ENCODE assay signal across 39 cellular contexts in the genomic region with DNA sequence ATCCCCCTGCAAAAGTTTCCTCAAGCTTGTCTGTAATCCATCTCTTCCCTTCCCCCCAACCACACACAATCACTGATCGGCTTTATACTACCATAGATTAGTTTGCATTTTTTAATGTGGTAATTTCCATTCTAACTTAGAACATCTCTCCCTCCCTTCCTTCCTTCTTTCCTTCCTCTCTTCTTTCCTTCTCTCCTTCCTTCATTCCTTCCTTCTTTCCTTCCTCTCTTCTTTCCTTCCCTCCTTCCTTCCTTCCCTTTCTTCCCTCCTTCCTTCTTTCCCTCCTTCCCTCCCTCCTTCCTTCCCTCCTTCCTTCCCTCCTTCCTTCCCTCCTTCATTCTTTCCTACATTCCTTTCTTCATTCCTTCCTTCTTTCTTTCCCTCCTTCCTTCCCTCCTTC.
"Had no signal": no experiment of that assay in that cellular context is flagged by ENCODE, and none has a peak within 500 bp of the region (broad histone marks: within the 10 kb centered on the region; RNA-seq: fewer than 3 reads in every experiment).

No MANE protein-coding gene starts in this region.

- H3K27me3 ChIP-seq: adrenal gland, ascending aorta, body of pancreas, brain microvascular endothelial cell, breast epithelium, colonic mucosa had no signal

- H3K4me3 Mint-ChIP-seq: activated naive CD4-positive, alpha-beta T cell treated with anti-CD3 and anti-CD28 coated beads for 36 hours; activated naive CD4-positive, alpha-beta T cell treated with anti-CD3 and anti-CD28 coated beads, Interleukin-2, amount 10 ng/mL, durations not matched to agents 7 days and 5 days; activated naive CD4-positive, alpha-beta T cell treated with anti-CD3 and anti-CD28 coated beads, Interleukin-2, amount 50 U/mL, for 24 hours; activated naive CD8-positive, alpha-beta T cell; activated naive CD8-positive, alpha-beta T cell treated with anti-CD3 and anti-CD28 coated beads for 36 hours; activated naive CD8-positive, alpha-beta T cell treated with anti-CD3 and anti-CD28 coated beads, Interleukin-2, amount 10 ng/mL, durations not matched to agents 7 days and 5 days; activated naive CD8-positive, alpha-beta T cell treated with anti-CD3 and anti-CD28 coated beads, Interleukin-2, amount 50 U/mL, for 24 hours; activated T-cell treated with anti-CD3 and anti-CD28 coated beads, Interleukin-2, amount 50 U/mL, for 72 hours; activated T-helper 1 cell treated with anti-CD3 and anti-CD28 coated beads, Interleukin-12 subunit alpha, Interleukin-12 subunit beta, Interleukin-2, Interleukin-4 antibody, amounts not matched to agents 30 ng/mL and 10 ng/mL and 1 ng/mL, durations not matched to agents 14 hours and 24 hours and 36 hours; activated T-helper 17 cell treated with anti-CD3 and anti-CD28 coated beads, Interleukin-2, amount 50 U/mL, for 72 hours; brain; central memory CD8-positive, alpha-beta T cell had no signal

- ATAC-seq: activated naive CD4-positive, alpha-beta T cell treated with anti-CD3 and anti-CD28 coated beads, Interleukin-2, amount 50 U/mL, for 72 hours; activated naive CD8-positive, alpha-beta T cell treated with anti-CD3 and anti-CD28 coated beads, Interleukin-2, amount 50 U/mL, for 24 hours; activated T-cell treated with anti-CD3 and anti-CD28 coated beads, Interleukin-2, amount 50 U/mL, for 72 hours; activated T-helper 17 cell treated with anti-CD3 and anti-CD28 coated beads, Interleukin-2, amount 50 U/mL, for 72 hours; body of pancreas had no signal

- H3K27me3 Mint-ChIP-seq: activated naive CD4-positive, alpha-beta T cell treated with anti-CD3 and anti-CD28 coated beads, Interleukin-2, amount 10 ng/mL, durations not matched to agents 7 days and 5 days had no signal

- H3K4me1 ChIP-seq: adrenal gland, body of pancreas, breast epithelium, colonic mucosa had no signal

- H3K9me3 Mint-ChIP-seq: activated naive CD4-positive, alpha-beta T cell treated with anti-CD3 and anti-CD28 coated beads, Interleukin-2, amount 50 U/mL, for 24 hours; activated naive CD8-positive, alpha-beta T cell treated with anti-CD3 and anti-CD28 coated beads for 36 hours; activated naive CD8-positive, alpha-beta T cell treated with anti-CD3 and anti-CD28 coated beads, Interleukin-2, amount 10 ng/mL, durations not matched to agents 7 days and 5 days; activated T-helper 2 cell treated with anti-CD3 and anti-CD28 coated beads, Interferon-gamma antibody, Interleukin-2, Interleukin-4, amounts not matched to agents 10 μg/mL and 5 μg/mL and 100 μg/mL, durations not matched to agents 14 hours and 24 hours and 36 hours had no signal

- H3K36me3 Mint-ChIP-seq: activated naive CD4-positive, alpha-beta T cell treated with anti-CD3 and anti-CD28 coated beads, Interleukin-2, amount 10 ng/mL, durations not matched to agents 7 days and 5 days; activated naive CD4-positive, alpha-beta T cell treated with anti-CD3 and anti-CD28 coated beads, Interleukin-2, amount 50 U/mL, for 24 hours; activated naive CD4-positive, alpha-beta T cell treated with anti-CD3 and anti-CD28 coated beads, Interleukin-2, amount 50 U/mL, for 72 hours; activated naive CD8-positive, alpha-beta T cell; activated naive CD8-positive, alpha-beta T cell treated with anti-CD3 and anti-CD28 coated beads for 36 hours; activated naive CD8-positive, alpha-beta T cell treated with anti-CD3 and anti-CD28 coated beads, Interleukin-2, amount 10 ng/mL, durations not matched to agents 7 days and 5 days; brain had no signal

- FAIRE-seq: astrocyte, bronchial epithelial cell, colon had no signal

- H3K9me3 ChIP-seq: adrenal gland, ascending aorta, body of pancreas, breast epithelium, colonic mucosa had no signal

- H3K27ac Mint-ChIP-seq: activated naive CD4-positive, alpha-beta T cell treated with anti-CD3 and anti-CD28 coated beads for 36 hours; activated naive CD4-positive, alpha-beta T cell treated with anti-CD3 and anti-CD28 coated beads, Interleukin-2, amount 10 ng/mL, durations not matched to agents 7 days and 5 days; activated naive CD4-positive, alpha-beta T cell treated with anti-CD3 and anti-CD28 coated beads, Interleukin-2, amount 50 U/mL, for 24 hours; activated naive CD4-positive, alpha-beta T cell treated with anti-CD3 and anti-CD28 coated beads, Interleukin-2, amount 50 U/mL, for 72 hours; activated naive CD8-positive, alpha-beta T cell; activated naive CD8-positive, alpha-beta T cell treated with anti-CD3 and anti-CD28 coated beads for 36 hours; activated naive CD8-positive, alpha-beta T cell treated with anti-CD3 and anti-CD28 coated beads, Interleukin-2, amount 10 ng/mL, durations not matched to agents 7 days and 5 days; activated naive CD8-positive, alpha-beta T cell treated with anti-CD3 and anti-CD28 coated beads, Interleukin-2, amount 50 U/mL, for 24 hours; activated T-cell treated with anti-CD3 and anti-CD28 coated beads, Interleukin-2, amount 50 U/mL, for 72 hours; activated T-helper 1 cell treated with anti-CD3 and anti-CD28 coated beads, Interleukin-12 subunit alpha, Interleukin-12 subunit beta, Interleukin-2, Interleukin-4 antibody, amounts not matched to agents 30 ng/mL and 10 ng/mL and 1 ng/mL, durations not matched to agents 14 hours and 24 hours and 36 hours; activated T-helper 17 cell treated with anti-CD3 and anti-CD28 coated beads, Interleukin-2, amount 50 U/mL, for 72 hours; activated T-helper 2 cell treated with anti-CD3 and anti-CD28 coated beads, Interferon-gamma antibody, Interleukin-2, Interleukin-4, amounts not matched to agents 10 μg/mL and 5 μg/mL and 100 μg/mL, durations not matched to agents 14 hours and 24 hours and 36 hours had no signal

- DNase-seq: activated effector memory CD4-positive, alpha-beta T cell treated with anti-CD3 and anti-CD28 coated beads, Interleukin-2, amount 50 U/mL, for 16 hours; activated effector memory CD4-positive, alpha-beta T cell treated with Interleukin-2 at 50 U/mL for 16 hours; activated gamma-delta T cell; activated gamma-delta T cell treated with Interleukin-2 at 50 U/mL for 16 hours; activated naive CD4-positive, alpha-beta T cell; activated naive CD4-positive, alpha-beta T cell treated with anti-CD3 and anti-CD28 coated beads for 36 hours; activated naive CD4-positive, alpha-beta T cell treated with anti-CD3 and anti-CD28 coated beads, Interleukin-2, amount 10 ng/mL, durations not matched to agents 7 days and 5 days; activated naive CD4-positive, alpha-beta T cell treated with anti-CD3 and anti-CD28 coated beads, Interleukin-2, amount 50 U/mL, for 16 hours; activated naive CD4-positive, alpha-beta T cell treated with Interleukin-2 at 50 U/mL for 16 hours; activated naive CD8-positive, alpha-beta T cell treated with anti-CD3 and anti-CD28 coated beads for 36 hours; activated naive CD8-positive, alpha-beta T cell treated with anti-CD3 and anti-CD28 coated beads, Interleukin-2, amount 10 ng/mL, durations not matched to agents 7 days and 5 days; activated naive CD8-positive, alpha-beta T cell treated with anti-CD3 and anti-CD28 coated beads, Interleukin-2, amount 50 U/mL, for 24 hours; activated T-cell treated with anti-CD3 and anti-CD28 coated beads, Interleukin-2, amount 50 U/mL, for 48 hours; activated T-cell treated with anti-CD3 and anti-CD28 coated beads, Interleukin-2, amount 50 U/mL, for 72 hours; adrenal gland; amniotic stem cell; amygdala; anterior cingulate cortex; aorta; body of pancreas; brain microvascular endothelial cell; caudate nucleus; central memory CD4-positive, alpha-beta T cell; cerebellar nuclear complex; colonic mucosa had no signal

- H3K27ac ChIP-seq: adrenal gland, ascending aorta, body of pancreas, brain microvascular endothelial cell, breast epithelium, cardiac muscle cell, colonic mucosa had no signal

- H3K36me3 ChIP-seq: adrenal gland, ascending aorta, brain microvascular endothelial cell, breast epithelium, cardiac muscle cell, colonic mucosa had no signal

- H3K4me1 Mint-ChIP-seq: activated naive CD4-positive, alpha-beta T cell treated with anti-CD3 and anti-CD28 coated beads, Interleukin-2, amount 10 ng/mL, durations not matched to agents 7 days and 5 days; activated naive CD4-positive, alpha-beta T cell treated with anti-CD3 and anti-CD28 coated beads, Interleukin-2, amount 50 U/mL, for 24 hours; activated naive CD8-positive, alpha-beta T cell treated with anti-CD3 and anti-CD28 coated beads for 36 hours; activated naive CD8-positive, alpha-beta T cell treated with anti-CD3 and anti-CD28 coated beads, Interleukin-2, amount 10 ng/mL, durations not matched to agents 7 days and 5 days; activated naive CD8-positive, alpha-beta T cell treated with anti-CD3 and anti-CD28 coated beads, Interleukin-2, amount 50 U/mL, for 24 hours; activated T-helper 17 cell treated with anti-CD3 and anti-CD28 coated beads, Interleukin-2, amount 50 U/mL, for 72 hours; brain; central memory CD8-positive, alpha-beta T cell had no signal

- H3K4me3 ChIP-seq: adrenal gland, ascending aorta, body of pancreas, breast epithelium, cardiac muscle cell, colonic mucosa had no signal
